8 cellular contexts compared by ENCODE assay signal in genomic region chr16:14903191-14903957, GRCh38. TPM values are rescaled to one million over a fixed set of nuclear protein-coding genes. Genes with fewer than 3 reads are reported as not detected.
A peak's percentile ranks its signal among the peaks of the same experiment; 100 is the strongest.
DNase-seq lines count a peak whose midpoint lies in the region; ATAC-seq lines count a peak whose summit lies in the region.
"Not testable (repeated sequence)": the region's sequence is repeated elsewhere in the genome, so short reads cannot be mapped to it uniquely, and the experiment has no call there.

No MANE protein-coding gene starts in this region.

- intact Hi-C loops in activated naive CD4-positive, alpha-beta T cell treated with anti-CD3 and anti-CD28 coated beads for 36 hours (cut with micrococcal nuclease); naive thymus-derived CD4-positive, alpha-beta T cell (cut with micrococcal nuclease): not testable (repeated sequence)

- peak overlapping the region; percentile 41 for H3K27ac Mint-ChIP-seq in activated CD4-positive, alpha-beta T cell treated with anti-CD3 and anti-CD28 coated beads, Interleukin-2, amount 10 ng/mL, durations not matched to agents 7 days and 5 days
- not testable (repeated sequence) for H3K27ac Mint-ChIP-seq in activated naive CD4-positive, alpha-beta T cell treated with anti-CD3 and anti-CD28 coated beads for 36 hours
- H3K27ac Mint-ChIP-seq in naive thymus-derived CD4-positive, alpha-beta T cell, result peak overlapping the region in 1 of 9 donors; percentile 52
- H3K27ac Mint-ChIP-seq in stimulated activated naive CD8-positive, alpha-beta T cell treated with anti-CD3 and anti-CD28 coated beads, Interleukin-15, amount 100 ng/mL, for 72 hours, result peak overlapping the region in 1 of 2 donors; percentile 35

- H3K27me3 ChIP-seq in BLaER1 treated with 17β-estradiol and CSF1 and Interleukin-3, amounts not matched to agents 10 nM and 100 nM; GM23248 (replicated peaks; ENCODE audit: insufficient read depth); naive thymus-derived CD4-positive, alpha-beta T cell (ENCODE audit: control insufficient read depth in 2 of 2, insufficient read depth in 2 of 2, low read length in 2 of 2): not testable (repeated sequence)

- POLR2A ChIA-PET in activated CD4-positive, alpha-beta T cell treated with anti-CD3 and anti-CD28 coated beads, Interleukin-2, amount 10 ng/mL, durations not matched to agents 7 days and 5 days (lab: Charles Lee); naive thymus-derived CD4-positive, alpha-beta T cell (lab: Charles Lee): not testable (repeated sequence)

- not testable (repeated sequence) for H3K9me2 ChIP-seq in GM23248 (ENCODE audit: insufficient read depth)

- not testable (repeated sequence) for H3K9me3 Mint-ChIP-seq in activated CD4-positive, alpha-beta T cell treated with anti-CD3 and anti-CD28 coated beads, Interleukin-2, amount 10 ng/mL, durations not matched to agents 7 days and 5 days; activated naive CD4-positive, alpha-beta T cell treated with anti-CD3 and anti-CD28 coated beads for 36 hours; naive thymus-derived CD4-positive, alpha-beta T cell; stimulated activated naive CD8-positive, alpha-beta T cell treated with anti-CD3 and anti-CD28 coated beads, Interleukin-15, amount 100 ng/mL, for 72 hours

- ATAC-seq in esophagus mucosa, result peak; percentile 55
- ATAC-seq in naive thymus-derived CD4-positive, alpha-beta T cell, result peak; percentile 67
- peak; percentile 100 for ATAC-seq in stimulated activated naive CD8-positive, alpha-beta T cell treated with anti-CD3 and anti-CD28 coated beads, Interleukin-15, amount 100 ng/mL, for 72 hours

- not testable (repeated sequence) for H3K36me3 Mint-ChIP-seq in activated CD4-positive, alpha-beta T cell treated with anti-CD3 and anti-CD28 coated beads, Interleukin-2, amount 10 ng/mL, durations not matched to agents 7 days and 5 days (ENCODE audit: low read depth); activated naive CD4-positive, alpha-beta T cell treated with anti-CD3 and anti-CD28 coated beads for 36 hours (ENCODE audit: low read depth); naive thymus-derived CD4-positive, alpha-beta T cell

- DNase-seq in GM23248 (peak; percentile 8), RPMI7951 (ENCODE audit: low read depth) (peak; percentile 26)
- not testable (repeated sequence) for DNase-seq in activated CD4-positive, alpha-beta T cell treated with anti-CD3 and anti-CD28 coated beads, Interleukin-2, amount 10 ng/mL, durations not matched to agents 7 days and 5 days; naive thymus-derived CD4-positive, alpha-beta T cell
- peak; percentile 23 for DNase-seq in activated naive CD4-positive, alpha-beta T cell treated with anti-CD3 and anti-CD28 coated beads for 36 hours
- peak; percentile 17 to 64 for DNase-seq in stimulated activated naive CD8-positive, alpha-beta T cell treated with anti-CD3 and anti-CD28 coated beads, Interleukin-15, amount 100 ng/mL, for 72 hours

- 80 to 84% methylated on average over 7 of the region's 8 CpGs for WGBS in GM23248 (ENCODE audit: low coverage in 1 of 2, low lambda C conversion rate in 2 of 2, missing lambda C conversion rate in 2 of 2), 2 experiments

- not testable (repeated sequence) for H3K36me3 ChIP-seq in BLaER1 treated with 17β-estradiol and CSF1 and Interleukin-3, amounts not matched to agents 10 nM and 100 nM; GM23248 (ENCODE audit: low read depth); naive thymus-derived CD4-positive, alpha-beta T cell (ENCODE audit: control insufficient read depth in 2 of 3, insufficient read depth in 3 of 3, low read length in 3 of 3)

- H3K27me3 Mint-ChIP-seq in activated CD4-positive, alpha-beta T cell treated with anti-CD3 and anti-CD28 coated beads, Interleukin-2, amount 10 ng/mL, durations not matched to agents 7 days and 5 days; activated naive CD4-positive, alpha-beta T cell treated with anti-CD3 and anti-CD28 coated beads for 36 hours (ENCODE audit: low read depth); naive thymus-derived CD4-positive, alpha-beta T cell; stimulated activated naive CD8-positive, alpha-beta T cell treated with anti-CD3 and anti-CD28 coated beads, Interleukin-15, amount 100 ng/mL, for 72 hours: not testable (repeated sequence)

- not testable (repeated sequence) for H3F3A ChIP-seq in GM23248 (ENCODE audit: insufficient read depth)

- H3K4me1 Mint-ChIP-seq in activated CD4-positive, alpha-beta T cell treated with anti-CD3 and anti-CD28 coated beads, Interleukin-2, amount 10 ng/mL, durations not matched to agents 7 days and 5 days; activated naive CD4-positive, alpha-beta T cell treated with anti-CD3 and anti-CD28 coated beads for 36 hours (ENCODE audit: low read depth): not testable (repeated sequence)
- peaks cover 4 to 10% (median 8%) of the 10 kb centered on the region in 7 donors for H3K4me1 Mint-ChIP-seq in naive thymus-derived CD4-positive, alpha-beta T cell
- peaks cover 12% of the 10 kb centered on the region for H3K4me1 Mint-ChIP-seq in stimulated activated naive CD8-positive, alpha-beta T cell treated with anti-CD3 and anti-CD28 coated beads, Interleukin-15, amount 100 ng/mL, for 72 hours

- H3K9me3 ChIP-seq in BLaER1 treated with 17β-estradiol and CSF1 and Interleukin-3, amounts not matched to agents 10 nM and 100 nM (replicated peaks in 1 of 11); GM23248 (ENCODE audit: low read depth); naive thymus-derived CD4-positive, alpha-beta T cell (ENCODE audit: control insufficient read depth in 2 of 3, low read length in 3 of 3): not testable (repeated sequence)

- not testable (repeated sequence) for H3K4me3 Mint-ChIP-seq in activated CD4-positive, alpha-beta T cell treated with anti-CD3 and anti-CD28 coated beads, Interleukin-2, amount 10 ng/mL, durations not matched to agents 7 days and 5 days; activated naive CD4-positive, alpha-beta T cell treated with anti-CD3 and anti-CD28 coated beads for 36 hours
- peak overlapping the region in 1 of 10 donors; percentile 56 for H3K4me3 Mint-ChIP-seq in naive thymus-derived CD4-positive, alpha-beta T cell
- H3K4me3 Mint-ChIP-seq in stimulated activated naive CD8-positive, alpha-beta T cell treated with anti-CD3 and anti-CD28 coated beads, Interleukin-15, amount 100 ng/mL, for 72 hours, result peak overlapping the region; percentile 35 to 40

- in situ Hi-C loops in GM23248 (cut with MboI), result not testable (repeated sequence)

- H4K20me1 ChIP-seq in BLaER1 treated with 17β-estradiol and CSF1 and Interleukin-3, amounts not matched to agents 10 nM and 100 nM; GM23248 (ENCODE audit: insufficient read depth): not testable (repeated sequence)

- not testable (repeated sequence) for H3K79me2 ChIP-seq in GM23248 (ENCODE audit: insufficient read depth)

- H3K4me1 ChIP-seq in BLaER1 treated with 17β-estradiol and CSF1 and Interleukin-3, amounts not matched to agents 10 nM and 100 nM; GM23248 (ENCODE audit: insufficient read depth); naive thymus-derived CD4-positive, alpha-beta T cell (ENCODE audit: control insufficient read depth in 2 of 2, insufficient read depth in 2 of 2, low read length in 2 of 2): not testable (repeated sequence)

- CTCF ChIA-PET in activated CD4-positive, alpha-beta T cell treated with anti-CD3 and anti-CD28 coated beads, Interleukin-2, amount 10 ng/mL, durations not matched to agents 7 days and 5 days (lab: Charles Lee); activated naive CD4-positive, alpha-beta T cell treated with anti-CD3 and anti-CD28 coated beads for 36 hours (lab: Charles Lee); naive thymus-derived CD4-positive, alpha-beta T cell (lab: Charles Lee): not testable (repeated sequence)

- peak overlapping the region; percentile 29 to 60 (median 46); a peak in 13 of 22 replicates for H3K4me2 ChIP-seq in BLaER1 treated with 17β-estradiol and CSF1 and Interleukin-3, amounts not matched to agents 10 nM and 100 nM
- H3K4me2 ChIP-seq in GM23248 (ENCODE audit: unreplicated experiment), result not testable (repeated sequence)

- H3K9ac ChIP-seq in BLaER1 treated with 17β-estradiol and CSF1 and Interleukin-3, amounts not matched to agents 10 nM and 100 nM; GM23248: not testable (repeated sequence)

- not testable (repeated sequence) for H3K4me3 ChIP-seq in BLaER1 treated with 17β-estradiol and CSF1 and Interleukin-3, amounts not matched to agents 10 nM and 100 nM; GM23248; naive thymus-derived CD4-positive, alpha-beta T cell (ENCODE audit: low read length)

- not testable (repeated sequence) for H3K27ac ChIP-seq in BLaER1 treated with 17β-estradiol and CSF1 and Interleukin-3, amounts not matched to agents 10 nM and 100 nM; GM23248; naive thymus-derived CD4-positive, alpha-beta T cell (ENCODE audit: low read depth, low read length)

- H2AFZ ChIP-seq in GM23248, result not testable (repeated sequence)

RNA-seq across cellular contexts. Expression of gene NPIPA1, which starts 33.9 kb away (rescaled TPM):
- total RNA-seq in GM23248 (2014; rRNA removed; shearing (Covaris generic)), result 73.2 and 78.5 TPM in 2 replicates
- polyA plus RNA-seq in GM23248 (2016; fragmentation: Nextera tagmentation; extraction: Ambion mirVana), result 29.8 and 41.1 TPM in 2 replicates
- 15.6 and 17.1 TPM in 2 replicates for total RNA-seq in RPMI7951 (2014; rRNA removed; shearing (Covaris generic))
- total RNA-seq in activated CD4-positive, alpha-beta T cell treated with anti-CD3 and anti-CD28 coated beads, Interleukin-2, amount 10 ng/mL, durations not matched to agents 7 days and 5 days, result 100 to 1,000 TPM; 104 to 112 TPM
- 100 to 1,000 TPM in 1 of 2 experiments, 10 to 100 TPM in 1; 81.4 to 101 TPM for total RNA-seq in activated naive CD4-positive, alpha-beta T cell treated with anti-CD3 and anti-CD28 coated beads for 36 hours
- total RNA-seq in esophagus mucosa, result 29.5 TPM
- total RNA-seq in naive thymus-derived CD4-positive, alpha-beta T cell, result 100 to 1,000 TPM; 100 to 181 (median 141) TPM
- polyA plus RNA-seq in naive thymus-derived CD4-positive, alpha-beta T cell, result 1 to 10 TPM; 1.6 to 6.4 TPM
